7 cellular contexts compared by ENCODE assay signal in the genomic region with DNA sequence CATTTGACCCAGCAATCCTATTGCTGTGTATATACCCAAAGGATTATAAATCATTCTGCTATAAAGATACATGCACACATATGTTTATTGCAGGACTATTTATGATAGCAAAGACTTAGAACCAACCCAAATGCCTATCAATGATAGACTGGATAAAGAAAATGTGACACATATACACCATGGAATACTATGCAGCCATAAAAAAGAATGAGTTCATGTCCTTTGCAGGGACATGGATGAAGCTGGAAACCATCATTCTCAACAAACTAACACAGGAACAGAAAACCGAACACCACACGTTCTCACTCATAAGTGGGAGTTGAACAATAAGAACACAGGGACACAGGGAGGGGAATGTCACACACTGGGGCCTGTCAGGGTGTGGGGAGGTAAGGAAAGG. TPM values are rescaled to one million over a fixed set of nuclear protein-coding genes. Genes with fewer than 3 reads are reported as not detected.
DNase-seq lines count a peak whose midpoint lies in the region; ATAC-seq, FAIRE-seq and TF ChIP-seq lines count a peak whose summit lies in the region.
"Not testable (repeated sequence)": the region's sequence is repeated elsewhere in the genome, so short reads cannot be mapped to it uniquely, and the experiment has no call there.

No MANE protein-coding gene starts in this region.

- WGBS in A549 (ENCODE audit: missing lambda C conversion rate) = 89% methylated on average over 2 of the region's 2 CpGs
- 0% methylated on average over 2 of the region's 2 CpGs for WGBS in K562 (ENCODE audit: insufficient coverage, low coverage, missing lambda C conversion rate)
- 71 to 98% methylated on average over 2 of the region's 2 CpGs for WGBS in thyroid gland, 2 donors

- H3K4me1 ChIP-seq in A549 (peaks cover 43% of the 10 kb centered on the region), HCT116 (ENCODE audit: control insufficient read depth in 1 of 2, insufficient read depth in 2 of 2, low read length in 2 of 2) (peaks cover 22 to 46% of the 10 kb centered on the region in 2 experiments), PC-9 (replicated peaks; ENCODE audit: insufficient read depth) (peaks cover 57% of the 10 kb centered on the region), SJSA1 (replicated peaks) (peaks cover 43% of the 10 kb centered on the region), thyroid gland (peaks cover 8 to 12% of the 10 kb centered on the region in 2 donors)
- H3K4me1 ChIP-seq in K562 (replicated peaks in 1 of 2; ENCODE audit: control insufficient read depth in 2 of 2, insufficient read depth in 2 of 2, low read length in 2 of 2) = not testable (repeated sequence)

- peak overlapping the region; percentile 70 to 84 for H3K27ac ChIP-seq in A549
- peak overlapping the region; percentile 81; the same call in 1 of the 2 replicates for H3K27ac ChIP-seq in HCT116 (ENCODE audit: low read depth, low read length)
- H3K27ac ChIP-seq in PC-9 = peak overlapping the region; percentile 95
- peak overlapping the region; percentile 55 for H3K27ac ChIP-seq in SJSA1
- H3K27ac ChIP-seq in K562 (ENCODE audit: extremely low read depth, low read depth, low read length) = not testable (repeated sequence)
- H3K27ac ChIP-seq in epithelial cell of prostate = peak overlapping the region; percentile 79
- peak overlapping the region; percentile 41 to 73 (median 43) for H3K27ac ChIP-seq in thyroid gland

- not testable (repeated sequence) for H3K9me3 ChIP-seq in A549; HCT116 (ENCODE audit: control insufficient read depth in 1 of 2, insufficient read depth in 1 of 2, low read depth in 1 of 2, low read length in 2 of 2); PC-9 (ENCODE audit: insufficient read depth, low read depth); SJSA1 (replicated peaks); K562 (replicated peaks; ENCODE audit: control insufficient read depth, insufficient read depth, low read depth, low read length); thyroid gland

- intact Hi-C loops in HCT116 (cut with micrococcal nuclease); PC-9 (cut with micrococcal nuclease; ENCODE audit: unreplicated experiment); K562 (cut with micrococcal nuclease); thyroid gland (cut with DNase I): not testable (repeated sequence)

- not testable (repeated sequence) for H2AFZ ChIP-seq in HCT116 (ENCODE audit: low read depth, low read length, poor library complexity, severe bottlenecking); PC-9; K562 (ENCODE audit: low read depth, low read length)

- in situ Hi-C loops in K562 (cut with MboI) = not testable (repeated sequence)

- H3K4me2 ChIP-seq in A549 (peak overlapping the region; percentile 54; the same call in 2 of the 3 replicates), HCT116 (ENCODE audit: low read length) (peak overlapping the region; percentile 73), PC-9 (peak overlapping the region; percentile 73)
- not testable (repeated sequence) for H3K4me2 ChIP-seq in K562 (ENCODE audit: insufficient read depth, low read length)

- H3K27me3 ChIP-seq in HCT116 (ENCODE audit: insufficient read depth, low read length); PC-9 (ENCODE audit: insufficient read depth, low read depth); SJSA1 (replicated peaks); thyroid gland: not testable (repeated sequence)
- peaks cover 12 to 22% of the 10 kb centered on the region in 2 experiments; a peak in 4 of 5 replicates for H3K27me3 ChIP-seq in K562 (ENCODE audit: control insufficient read depth in 2 of 2, insufficient read depth in 2 of 2, low read length in 2 of 2)

- BruUV-seq in HCT116 (replicated peaks; lab: Mats Ljungman, UMichigan); PC-9 (replicated peaks; lab: Mats Ljungman, UMichigan); K562 (replicated peaks; lab: Mats Ljungman, UMichigan): not testable (repeated sequence)

- TF ChIP-seq POLR2A in A549 (IDR thresholded peaks at IDR 0.05; ENCODE audit: low read length); HCT116 (IDR thresholded peaks at IDR 0.05; ENCODE audit: borderline replicate concordance, extremely low read depth, insufficient read depth, insufficient read length); K562 (conservative IDR thresholded peaks at IDR 0.05); thyroid gland (IDR thresholded peaks at IDR 0.05): not testable (repeated sequence)

- not testable (repeated sequence) for TF ChIP-seq RAD21 in A549 (conservative IDR thresholded peaks at IDR 0.05 in 1 of 2, IDR thresholded peaks at IDR 0.05 in 1 of 2); HCT116 (IDR thresholded peaks at IDR 0.05; ENCODE audit: low read depth); K562 (CRISPR knock-in tag; conservative IDR thresholded peaks at IDR 0.05 in 1 of 2, IDR thresholded peaks at IDR 0.05 in 1 of 2)

- H3K9ac ChIP-seq in HCT116 (ENCODE audit: low read length); K562 (ENCODE audit: insufficient read depth in 1 of 2, low read depth in 2 of 2, low read length in 2 of 2): not testable (repeated sequence)

- POLR2A ChIA-PET in A549 (lab: Yijun Ruan, JAX); HCT116 (lab: Charles Lee); K562 (lab: Yijun Ruan, JAX): not testable (repeated sequence)
- POLR2A ChIA-PET in PC-9 (lab: Charles Lee; ENCODE audit: unreplicated experiment) = interaction anchor here (0.7 kb wide), 1 partner anchor 32 kb away, joined by 7 read pairs; no protein-coding TSS in a partner anchor

- H3K36me3 ChIP-seq in HCT116 (ENCODE audit: control insufficient read depth in 1 of 2, insufficient read depth in 2 of 2, low read length in 2 of 2); PC-9 (ENCODE audit: low read depth); SJSA1; K562 (ENCODE audit: control insufficient read depth, insufficient read depth, low read length); thyroid gland: not testable (repeated sequence)

- ATAC-seq in A549, HCT116, K562: not testable (repeated sequence)

- FAIRE-seq in A549 (lab: Jason Lieb, UNC); K562 (lab: Jason Lieb, UNC): not testable (repeated sequence)

- not testable (repeated sequence) for H4K20me1 ChIP-seq in HCT116 (ENCODE audit: insufficient read depth); PC-9 (ENCODE audit: insufficient read depth); K562 (replicated peaks; ENCODE audit: control insufficient read depth, insufficient read depth, low read length)

- H3K79me2 ChIP-seq in HCT116 (ENCODE audit: insufficient read depth, low read length); PC-9 (ENCODE audit: low read depth); K562 (ENCODE audit: control insufficient read depth, insufficient read depth, low read length): not testable (repeated sequence)

- RAD21 ChIA-PET in HCT116 (lab: Charles Lee; ENCODE audit: low non-redundant PET in 1 of 2, low total read pairs in 2 of 2, uncharacterized antibody in 2 of 2, unreplicated experiment in 2 of 2) = not testable (repeated sequence)

- DNase-seq in A549 (ENCODE audit: low read depth in 1 of 2, low spot score in 1 of 2); HCT116 (ENCODE audit: low read depth, low spot score); PC-9; SJSA1 (ENCODE audit: low read depth in 1 of 2, low spot score in 2 of 2); K562 (ENCODE audit: extremely low read depth in 1 of 4, low spot score in 3 of 4); epithelial cell of prostate (ENCODE audit: low read depth, low spot score); thyroid gland: not testable (repeated sequence)

- not testable (repeated sequence) for H3K9me1 ChIP-seq in K562 (ENCODE audit: control insufficient read depth, insufficient read depth, low read length)

- CTCF ChIA-PET in A549 (lab: Yijun Ruan, JAX) = interaction anchor here (1.4 to 2.0 kb wide), 2 partner anchors 11 to 68 kb away, joined by 4 to 7 read pairs; no protein-coding TSS in a partner anchor
- CTCF ChIA-PET in HCT116 (lab: Charles Lee); PC-9 (lab: Charles Lee); K562 (lab: Yijun Ruan, JAX; ENCODE audit: low intra/inter-chr PET ratio): not testable (repeated sequence)

- TF ChIP-seq CTCF in A549 (IDR thresholded peaks at IDR 0.05); HCT116 (IDR thresholded peaks at IDR 0.05 in 2 of 3, conservative IDR thresholded peaks at IDR 0.05 in 1 of 3; ENCODE audit: borderline replicate concordance in 1 of 3, insufficient read depth in 1 of 3, low read depth in 2 of 3, low read length in 2 of 3); PC-9 (conservative IDR thresholded peaks at IDR 0.05); K562 (IDR thresholded peaks at IDR 0.05 in 2 of 3, conservative IDR thresholded peaks at IDR 0.05 in 1 of 3; ENCODE audit: insufficient read depth in 2 of 3, low read depth in 1 of 3, low read length in 3 of 3); thyroid gland (IDR thresholded peaks at IDR 0.05): not testable (repeated sequence)

- not testable (repeated sequence) for H3K9me2 ChIP-seq in HCT116 (ENCODE audit: insufficient read depth); PC-9 (ENCODE audit: insufficient read depth)

- TF ChIP-seq EP300 in A549 (IDR thresholded peaks at IDR 0.05); K562 (IDR thresholded peaks at IDR 0.05; ENCODE audit: low read length): not testable (repeated sequence)

- not testable (repeated sequence) for H3K4me3 ChIP-seq in A549; HCT116 (replicated peaks in 1 of 2; ENCODE audit: low read depth in 1 of 2, low read length in 2 of 2); SJSA1; K562; thyroid gland (replicated peaks in 1 of 3)
- H3K4me3 ChIP-seq in PC-9 = peak overlapping the region; percentile 39; the same call in 1 of the 2 replicates

- peaks cover 40% of the 10 kb centered on the region for H3F3A ChIP-seq in PC-9 (ENCODE audit: insufficient read depth, low read depth)

RNA-seq across cellular contexts. Expression of gene LYST, which starts 37.1 kb away (rescaled TPM):
- polyA plus RNA-seq in A549 (2011; rRNA removed) (9.4 and 10.9 TPM in 2 replicates), A549 (2017; fragmentation: RNase III; extraction: RNeasy Plus Mini Kit Qiagen cat#74134 plus additional on column Dnase treatment) (2.0 to 2.5 TPM (median 2.2 TPM) in 3 replicates), K562 (2011; rRNA removed) (1.5 and 2.4 TPM in 2 replicates), K562 (2014; fragmentation: Illumina TruSeq; extraction: Trizol) (0.83 and 0.91 TPM in 2 replicates), K562 (2014; fragmentation: Nextera tagmentation; extraction: Ambion mirVana) (1 to 10 TPM in 1 of 2 experiments, under 1 TPM in 1; 0.73 to 1.6 TPM), K562 (2014; rRNA removed) (1.1 and 1.4 TPM in 2 replicates)
- polyA plus RNA-seq in A549 (2012; cell fraction: cytosol; rRNA removed) = 1.6 and 1.7 TPM in 2 replicates
- 2.0 and 3.2 TPM in 2 replicates for polyA plus RNA-seq in A549 (2012; cell fraction: nucleus; rRNA removed)
- polyA minus RNA-seq in A549 (2011; rRNA and poly(A)+ RNA removed) = 12.9 and 15.1 TPM in 2 replicates
- total RNA-seq in HCT116 (2021; ENCODE audit: unreplicated experiment) (6.6 TPM), PC-9 (2021) (13.6 and 14.1 TPM in 2 replicates), K562 (2014; rRNA removed) (0.73 and 1.3 TPM in 2 replicates), K562 (2014; rRNA removed; fragmentation: Illumina TruSeq; extraction: Trizol) (1.6 and 1.7 TPM in 2 replicates), K562 (2015; rRNA removed; fragmentation: Illumina TruSeq; extraction: Trizol) (0.94 and 1.2 TPM in 2 replicates), K562 (2021) (1.6 and 2.1 TPM in 2 replicates), thyroid gland (10 to 100 TPM; 46.8 to 68.4 (median 47.8) TPM)
- 2.4 and 2.6 TPM in 2 replicates for polyA plus RNA-seq in HCT116 (2012)
- total RNA-seq in SJSA1 (2014; rRNA removed; shearing (Covaris generic)) = 4.1 and 8.1 TPM in 2 replicates
- 2.5 and 10.4 TPM in 2 replicates for total RNA-seq in K562 (2011; cell fraction: chromatin; rRNA removed; ENCODE audit: low replicate concordance)
- total RNA-seq in K562 (2011; cell fraction: nucleolus; rRNA removed) = 1.1 and 1.2 TPM in 2 replicates
- 1.8 and 3.4 TPM in 2 replicates for total RNA-seq in K562 (2011; cell fraction: nucleoplasm; rRNA removed)
- polyA plus RNA-seq in K562 (2011; cell fraction: cytosol; rRNA removed) = 0.52 and 1.5 TPM in 2 replicates
- 1.5 and 2.3 TPM in 2 replicates for polyA plus RNA-seq in K562 (2011; cell fraction: nucleus; rRNA removed)
- 1.6 and 2.3 TPM in 2 replicates for polyA plus RNA-seq in K562 (2012)
- polyA minus RNA-seq in K562 (2011; rRNA and poly(A)+ RNA removed) = 3.9 and 5.5 TPM in 2 replicates
- 0.86 and 3.0 TPM in 2 replicates for polyA minus RNA-seq in K562 (2011; cell fraction: cytosol; rRNA and poly(A)+ RNA removed)
- 2.7 and 4.8 TPM in 2 replicates for polyA minus RNA-seq in K562 (2011; cell fraction: nucleus; rRNA and poly(A)+ RNA removed)
